ENCODE assay signal across 8 cellular contexts in the genomic region with DNA sequence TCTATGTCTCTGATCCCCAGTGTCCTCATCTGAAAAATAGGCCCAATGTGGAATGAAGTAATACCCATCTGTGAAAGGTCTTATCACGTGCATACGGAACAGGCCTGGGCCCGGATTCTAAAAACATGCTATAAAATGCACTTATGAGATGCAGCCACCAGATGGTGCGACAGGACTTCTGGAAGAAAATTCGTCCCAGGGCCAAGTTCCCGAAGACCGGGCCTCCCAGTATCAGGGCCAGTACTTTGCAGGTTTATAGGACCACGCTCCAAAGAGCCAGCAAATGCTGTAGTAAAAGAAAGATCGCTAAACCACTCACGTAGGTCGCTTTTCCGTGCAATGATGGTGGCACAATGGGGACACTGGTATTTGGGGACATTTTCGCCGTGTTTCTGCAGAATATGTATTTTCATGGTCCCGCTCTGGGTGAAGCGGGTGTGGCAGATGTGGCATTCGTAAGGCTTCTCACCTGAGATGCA. TPM values are rescaled to one million over a fixed set of nuclear protein-coding genes. Genes with fewer than 3 reads are reported as not detected.
DNase-seq lines count a peak whose midpoint lies in the region; ATAC-seq, FAIRE-seq and TF ChIP-seq lines count a peak whose summit lies in the region.

No MANE protein-coding gene starts in this region.

- H3K4me1 Mint-ChIP-seq in mesothelial cell of epicardium: peaks cover 13% of the 10 kb centered on the region

- peak; percentile 62 for DNase-seq in EL
- DNase-seq in Karpas-422: peak; percentile 63
- DNase-seq in SW480 (ENCODE audit: low spot score): peak; percentile 77
- peak; percentile 74 to 85 for DNase-seq in erythroblast (lab: John Stamatoyannopoulos, UW)
- peak; percentile 43 to 70 for DNase-seq in mesothelial cell of epicardium (ENCODE audit: low spot score in 2 of 2, unreplicated experiment in 2 of 2)
- peak; percentile 87 for DNase-seq in urothelium cell line (ENCODE audit: low spot score)

- peaks cover 26% of the 10 kb centered on the region for H3K27me3 Mint-ChIP-seq in mesothelial cell of epicardium (ENCODE audit: low read depth)

- no peak overlapping the region for H3K4me2 ChIP-seq in Karpas-422 (ENCODE audit: low read depth, low read length, poor library complexity, severe bottlenecking)

- H3K27me3 ChIP-seq in Karpas-422 (ENCODE audit: low read length): no peaks in the 10 kb centered on the region

- TF ChIP-seq CTCF in mesothelial cell of epicardium (IDR thresholded peaks at IDR 0.05; ENCODE audit: unreplicated experiment): peak; percentile 86

- no peak for TF ChIP-seq POLR2A in erythroblast (IDR thresholded peaks at IDR 0.05; ENCODE audit: low read length)

- no peak overlapping the region for H3K27ac ChIP-seq in Karpas-422 (ENCODE audit: low read length)

- H3K9ac ChIP-seq in Karpas-422 (ENCODE audit: low read length): no peak overlapping the region

- H3K79me2 ChIP-seq in Karpas-422 (ENCODE audit: low read length): peaks cover 5% of the 10 kb centered on the region; the same call in 1 of the 2 replicates

- H3K27ac Mint-ChIP-seq in mesothelial cell of epicardium: no peak overlapping the region

- no peak overlapping the region for H3K4me3 ChIP-seq in Karpas-422 (ENCODE audit: low read length)

- H3K36me3 ChIP-seq in Karpas-422 (ENCODE audit: insufficient read depth, low read length): peaks cover 8% of the 10 kb centered on the region; the same call in 1 of the 2 replicates

- H3K9me2 ChIP-seq in Karpas-422 (replicated peaks; ENCODE audit: insufficient read depth, low read length): no peaks in the 10 kb centered on the region

- H3K36me3 Mint-ChIP-seq in mesothelial cell of epicardium: no peaks in the 10 kb centered on the region

- ATAC-seq in GM19035 (IDR thresholded peaks at IDR 0.05; ENCODE audit: unreplicated experiment) (no peak), GM18519 (IDR thresholded peaks at IDR 0.05; ENCODE audit: low FRiP score, unreplicated experiment) (no peak)

- peak; percentile 77 for FAIRE-seq in urothelium cell line (lab: Jason Lieb, UNC)

- no peak overlapping the region for H2AFZ ChIP-seq in Karpas-422 (ENCODE audit: low read length)

- H3K9me3 ChIP-seq in Karpas-422 (ENCODE audit: low read length): no peaks in the 10 kb centered on the region

- 0 out of 2 replicates have a peak, but pooled peaks cover 3% of the 10 kb centered on the region for H3K4me1 ChIP-seq in Karpas-422 (ENCODE audit: low read length)

- H4K20me1 ChIP-seq in Karpas-422 (ENCODE audit: insufficient read depth, low read depth, low read length): no peaks in the 10 kb centered on the region

- no peak overlapping the region for H3K4me3 Mint-ChIP-seq in mesothelial cell of epicardium

- no peaks in the 10 kb centered on the region for H3K9me3 Mint-ChIP-seq in mesothelial cell of epicardium

RNA-seq across cellular contexts. Expression of a gene that starts 10.6 kb away (rescaled TPM):
- total RNA-seq in Karpas-422 (2014; rRNA removed; shearing (Covaris generic); ENCODE audit: low replicate concordance): not detected in 2 replicates
- 0.23 to 0.33 TPM (median 0.27 TPM) in 3 replicates for total RNA-seq in mesothelial cell of epicardium

RNA-seq across cellular contexts. Expression of a gene that starts 46.6 kb away (rescaled TPM):
- 1.2 and 2.5 TPM in 2 replicates for total RNA-seq in Karpas-422 (2014; rRNA removed; shearing (Covaris generic); ENCODE audit: low replicate concordance)
- not detected in 3 replicates for total RNA-seq in mesothelial cell of epicardium
